ENCODE assay signal across 8 cellular contexts in the genomic region with DNA sequence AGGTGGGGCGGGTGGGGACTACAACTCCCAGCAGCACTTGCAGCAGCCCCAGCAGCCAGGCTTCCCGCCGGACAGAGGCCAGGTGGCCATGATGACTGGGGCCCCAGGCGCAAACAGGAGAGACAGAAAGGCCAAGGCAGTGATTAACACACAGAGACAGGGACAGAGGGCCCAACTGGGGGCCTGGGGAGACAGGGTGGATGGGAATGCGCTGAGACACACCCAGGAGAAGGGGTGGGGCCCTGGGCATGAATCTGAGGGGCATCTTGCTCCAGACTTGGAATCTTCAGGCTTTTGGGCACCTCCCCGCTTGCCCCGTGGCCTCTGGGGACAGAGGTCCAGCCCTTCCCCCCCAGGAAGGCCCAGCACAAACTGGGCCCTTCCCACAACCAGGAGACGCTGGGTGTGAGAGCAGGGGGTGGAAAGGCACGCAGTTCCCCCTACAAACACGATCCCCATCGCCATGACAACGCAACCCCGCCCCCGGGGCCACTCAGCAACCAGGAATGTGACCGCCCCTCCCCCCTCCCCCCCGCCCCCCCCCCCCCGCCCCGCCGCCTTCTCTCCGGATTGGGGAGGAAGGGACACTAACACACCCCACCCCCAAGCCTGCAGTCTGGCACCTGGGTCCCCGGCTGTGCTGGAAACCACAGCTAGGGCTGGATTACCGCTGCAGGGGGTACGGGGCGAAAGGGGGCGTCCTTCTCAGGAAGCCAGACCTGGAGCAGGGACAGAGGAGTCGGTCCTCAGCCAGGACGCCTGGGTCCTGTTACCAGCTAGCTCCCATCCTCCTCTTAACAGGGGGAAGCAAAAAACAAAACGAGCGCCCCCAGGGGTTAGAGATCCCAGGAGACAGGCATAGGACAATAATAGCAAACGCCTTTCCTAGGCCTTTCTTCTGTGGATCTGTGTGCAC. TPM values are rescaled to one million over a fixed set of nuclear protein-coding genes. Genes with fewer than 3 reads are reported as not detected.
DNase-seq lines count a peak whose midpoint lies in the region; ATAC-seq and TF ChIP-seq lines count a peak whose summit lies in the region.

No MANE protein-coding gene starts in this region.

- TF ChIP-seq CTCF in GM23338 (conservative IDR thresholded peaks at IDR 0.05; ENCODE audit: low read depth in 2 of 2) (peak; percentile 29 to 54), liver (IDR thresholded peaks at IDR 0.05; ENCODE audit: low read depth, low read length, missing input control) (peak; percentile 15)

- H3K4me1 ChIP-seq in GM23338 (ENCODE audit: insufficient read depth) (peaks cover 57% of the 10 kb centered on the region), liver (ENCODE audit: control insufficient read depth in 4 of 4, insufficient read depth in 4 of 4, low read length in 3 of 4) (peaks cover 3 to 48% (median 42%) of the 10 kb centered on the region in 4 donors)

- ATAC-seq in GM23338, result peak; percentile 60

- peaks cover 62% of the 10 kb centered on the region for H3K79me2 ChIP-seq in GM23338 (replicated peaks; ENCODE audit: insufficient read depth)

- H2AFZ ChIP-seq in GM23338, result no peak overlapping the region

- 2% methylated on average over 28 of the region's 30 CpGs for WGBS in liver

- peak; percentile 93 for DNase-seq in AG08396 (ENCODE audit: low spot score)
- peak; percentile 94 for DNase-seq in GM23338 (ENCODE audit: low spot score)
- DNase-seq in NCI-H2196 treated with DMSO at 0.1 percent for 48 hours (lab: John Stamatoyannopoulos, UW; ENCODE audit: unreplicated experiment), result peak; percentile 68
- DNase-seq in activated CD4-positive, alpha-beta T cell treated with anti-CD3 and anti-CD28 coated beads, Interleukin-2, amount 10 ng/mL, durations not matched to agents 7 days and 5 days, result peak; percentile 52
- peak; percentile 54 for DNase-seq in effector CD4-positive, alpha-beta T cell
- DNase-seq in stimulated activated CD4-positive, alpha-beta T cell treated with anti-CD3 and anti-CD28 coated beads, Interleukin-4, amount 100 ng/mL, for 4 hours, result peak; percentile 49 to 51
- DNase-seq in cortex of kidney (lab: John Stamatoyannopoulos, UW), result no peak

- no peaks in the 10 kb centered on the region for H3K27me3 ChIP-seq in GM23338 (ENCODE audit: insufficient read depth)
- H3K27me3 ChIP-seq in liver (ENCODE audit: control insufficient read depth in 4 of 4, insufficient read depth in 4 of 4, low read length in 3 of 4), result no peaks in the 10 kb centered on the region

- H3K27ac ChIP-seq in GM23338 (ENCODE audit: low read depth) (peak overlapping the region; percentile 100), liver (ENCODE audit: low read depth in 1 of 2, low read length in 2 of 2) (peak overlapping the region; percentile 96 to 97)

- peaks cover 5% of the 10 kb centered on the region; the same call in 1 of the 2 replicates for H3K36me3 ChIP-seq in GM23338 (ENCODE audit: insufficient read depth)
- H3K36me3 ChIP-seq in liver (ENCODE audit: control insufficient read depth in 4 of 4, insufficient read depth in 3 of 4, low read depth in 1 of 4, low read length in 3 of 4), result peaks cover 5 to 22% (median 18%) of the 10 kb centered on the region in 4 donors

- H3K27ac Mint-ChIP-seq in GM23338, result peak overlapping the region; percentile 100
- peak overlapping the region; percentile 91 for H3K27ac Mint-ChIP-seq in activated CD4-positive, alpha-beta T cell treated with anti-CD3 and anti-CD28 coated beads, Interleukin-2, amount 10 ng/mL, durations not matched to agents 7 days and 5 days

- H3K4me1 Mint-ChIP-seq in GM23338, result peaks cover 60% of the 10 kb centered on the region
- peaks cover 68% of the 10 kb centered on the region for H3K4me1 Mint-ChIP-seq in activated CD4-positive, alpha-beta T cell treated with anti-CD3 and anti-CD28 coated beads, Interleukin-2, amount 10 ng/mL, durations not matched to agents 7 days and 5 days

- peak overlapping the region; percentile 89 for H3K4me3 Mint-ChIP-seq in GM23338
- H3K4me3 Mint-ChIP-seq in activated CD4-positive, alpha-beta T cell treated with anti-CD3 and anti-CD28 coated beads, Interleukin-2, amount 10 ng/mL, durations not matched to agents 7 days and 5 days, result peak overlapping the region; percentile 95

- H3K27me3 Mint-ChIP-seq in GM23338 (ENCODE audit: insufficient read depth, low read depth, poor library complexity), result peaks cover 25% of the 10 kb centered on the region
- H3K27me3 Mint-ChIP-seq in activated CD4-positive, alpha-beta T cell treated with anti-CD3 and anti-CD28 coated beads, Interleukin-2, amount 10 ng/mL, durations not matched to agents 7 days and 5 days, result no peaks in the 10 kb centered on the region

- peaks cover 40% of the 10 kb centered on the region for H3F3A ChIP-seq in GM23338 (replicated peaks; ENCODE audit: low read depth)

- peaks cover 16% of the 10 kb centered on the region for H4K20me1 ChIP-seq in GM23338 (replicated peaks; ENCODE audit: insufficient read depth)

- peak overlapping the region; percentile 100 for H3K4me2 ChIP-seq in GM23338

- H3K9me2 ChIP-seq in GM23338 (ENCODE audit: insufficient read depth), result no peaks in the 10 kb centered on the region

- peak overlapping the region; percentile 88 for H3K4me3 ChIP-seq in GM23338
- peak overlapping the region; percentile 77 to 92 (median 86) for H3K4me3 ChIP-seq in liver (ENCODE audit: low read depth in 1 of 3, low read length in 3 of 3)

- TF ChIP-seq RAD21 in liver (IDR thresholded peaks at IDR 0.05), result no peak

- H3K9ac ChIP-seq in liver (ENCODE audit: low read depth in 1 of 2, low read length in 2 of 2), result peak overlapping the region; percentile 93 to 97

- CTCF ChIA-PET in activated CD4-positive, alpha-beta T cell treated with anti-CD3 and anti-CD28 coated beads, Interleukin-2, amount 10 ng/mL, durations not matched to agents 7 days and 5 days (lab: Charles Lee), result interaction anchor here (0.8 to 2.0 kb wide), 8 partner anchors 14 to 145 kb away, joined by 3 to 15 read pairs (median 4); a partner anchor contains a TSS

- POLR2A ChIA-PET in activated CD4-positive, alpha-beta T cell treated with anti-CD3 and anti-CD28 coated beads, Interleukin-2, amount 10 ng/mL, durations not matched to agents 7 days and 5 days (lab: Charles Lee), result no interaction called here

- H3K36me3 Mint-ChIP-seq in GM23338 (ENCODE audit: low read depth), result peaks cover 58% of the 10 kb centered on the region
- H3K36me3 Mint-ChIP-seq in activated CD4-positive, alpha-beta T cell treated with anti-CD3 and anti-CD28 coated beads, Interleukin-2, amount 10 ng/mL, durations not matched to agents 7 days and 5 days (ENCODE audit: low read depth), result peaks cover 62% of the 10 kb centered on the region

- no peaks in the 10 kb centered on the region; the same call in 1 of the 3 replicates for H3K9me3 Mint-ChIP-seq in GM23338
- H3K9me3 Mint-ChIP-seq in activated CD4-positive, alpha-beta T cell treated with anti-CD3 and anti-CD28 coated beads, Interleukin-2, amount 10 ng/mL, durations not matched to agents 7 days and 5 days, result no peaks in the 10 kb centered on the region

- no peaks in the 10 kb centered on the region for H3K9me3 ChIP-seq in liver (ENCODE audit: control insufficient read depth in 4 of 4, low read length in 3 of 4)

TF ChIP-seq in GM23338, 12 proteins besides CTCF, POLR2A, EP300 and RAD21 (continues in another document):
- TF ChIP-seq CREB1 (CRISPR knock-in tag; IDR thresholded peaks at IDR 0.05; ENCODE audit: low read depth), result peak; percentile 28; the same call in 1 of the 2 replicates
- TF ChIP-seq JUNB (IDR thresholded peaks at IDR 0.05; ENCODE audit: unreplicated experiment), result no peak
- peak; percentile 65 for TF ChIP-seq POLR2AphosphoS5 (IDR thresholded peaks at IDR 0.05; ENCODE audit: low read depth)
- TF ChIP-seq ZNF331 (CRISPR knock-in tag; IDR thresholded peaks at IDR 0.05; ENCODE audit: low read depth), result no peak

RNA-seq across cellular contexts. Expression of a gene that starts 4.5 kb away (rescaled TPM):
- total RNA-seq in GM23338 (2014; rRNA removed; shearing (Covaris generic)), result 230 and 251 TPM in 2 replicates
- polyA plus RNA-seq in GM23338 (2016; fragmentation: Nextera tagmentation; extraction: Ambion mirVana) (106 and 126 TPM in 2 replicates), liver (100 to 1,000 TPM in 1 of 2 donors, 10 to 100 TPM in 1; 41.7 to 119 TPM)
- total RNA-seq in activated CD4-positive, alpha-beta T cell treated with anti-CD3 and anti-CD28 coated beads, Interleukin-2, amount 10 ng/mL, durations not matched to agents 7 days and 5 days, result 100 to 1,000 TPM; 288 to 301 TPM
- total RNA-seq in liver, result 100 to 1,000 TPM; 120 to 148 TPM

RNA-seq across cellular contexts. Expression of a gene that starts 6.1 kb away (rescaled TPM):
- total RNA-seq in GM23338 (2014; rRNA removed; shearing (Covaris generic)), result 18.8 and 23.8 TPM in 2 replicates
- polyA plus RNA-seq in GM23338 (2016; fragmentation: Nextera tagmentation; extraction: Ambion mirVana) (45.7 and 52.4 TPM in 2 replicates), liver (100 to 1,000 TPM in 1 of 2 donors, 10 to 100 TPM in 1; 74.8 to 123 TPM)
- total RNA-seq in activated CD4-positive, alpha-beta T cell treated with anti-CD3 and anti-CD28 coated beads, Interleukin-2, amount 10 ng/mL, durations not matched to agents 7 days and 5 days, result 10 to 100 TPM; 50.4 to 54.7 TPM
- total RNA-seq in liver, result 10 to 100 TPM; 26.2 to 47.4 TPM

RNA-seq across cellular contexts. Expression of a gene that starts 18.4 kb away (rescaled TPM):
- 34.9 and 50.9 TPM in 2 replicates for total RNA-seq in GM23338 (2014; rRNA removed; shearing (Covaris generic))
- polyA plus RNA-seq in GM23338 (2016; fragmentation: Nextera tagmentation; extraction: Ambion mirVana) (22.2 and 23.1 TPM in 2 replicates), liver (1 to 10 TPM; 6.0 to 9.9 TPM)
- total RNA-seq in activated CD4-positive, alpha-beta T cell treated with anti-CD3 and anti-CD28 coated beads, Interleukin-2, amount 10 ng/mL, durations not matched to agents 7 days and 5 days, result 10 to 100 TPM; 47.0 to 58.0 TPM
- 1 to 10 TPM; 5.6 to 7.5 TPM for total RNA-seq in liver

RNA-seq across cellular contexts. Expression of a gene that starts 18.7 kb away (rescaled TPM):
- total RNA-seq in GM23338 (2014; rRNA removed; shearing (Covaris generic)), result 12.9 and 18.3 TPM in 2 replicates
- polyA plus RNA-seq in GM23338 (2016; fragmentation: Nextera tagmentation; extraction: Ambion mirVana) (18.1 and 21.1 TPM in 2 replicates), liver (10 to 100 TPM; 10.2 to 12.7 TPM)
- 10 to 100 TPM; 26.2 to 29.7 TPM for total RNA-seq in activated CD4-positive, alpha-beta T cell treated with anti-CD3 and anti-CD28 coated beads, Interleukin-2, amount 10 ng/mL, durations not matched to agents 7 days and 5 days
- total RNA-seq in liver, result 10 to 100 TPM in 1 of 2 donors, 1 to 10 TPM in 1; 6.9 to 13.5 TPM

RNA-seq across cellular contexts. Expression of a gene that starts 20.4 kb away (rescaled TPM):
- 58.6 and 72.9 TPM in 2 replicates for total RNA-seq in GM23338 (2014; rRNA removed; shearing (Covaris generic))
- 65.3 and 66.2 TPM in 2 replicates for polyA plus RNA-seq in GM23338 (2016; fragmentation: Nextera tagmentation; extraction: Ambion mirVana)
- 10 to 100 TPM; 70.6 to 87.7 TPM for total RNA-seq in activated CD4-positive, alpha-beta T cell treated with anti-CD3 and anti-CD28 coated beads, Interleukin-2, amount 10 ng/mL, durations not matched to agents 7 days and 5 days
- 10 to 100 TPM in 1 of 2 donors, 1 to 10 TPM in 1; 8.8 to 10.7 TPM for total RNA-seq in liver
- polyA plus RNA-seq in liver, result 10 to 100 TPM; 17.9 to 19.3 TPM
